Comparison of ENCODE assay signal across 1 cellular context in genomic region chr5:180313677-180314076, GRCh38.
TF ChIP-seq lines count a peak whose summit lies in the region.

No MANE protein-coding gene starts in this region.

TF ChIP-seq in H1, 55 proteins besides CTCF, POLR2A, EP300 and RAD21 (continued from another document):
- no peak for TF ChIP-seq ATF3 (IDR thresholded peaks at IDR 0.05; ENCODE audit: insufficient read depth, low read depth, low read length)
- TF ChIP-seq SIX5 (IDR thresholded peaks at IDR 0.05; ENCODE audit: low read depth, low read length) = no peak
- TF ChIP-seq JUND (IDR thresholded peaks at IDR 0.05; ENCODE audit: low read length) = no peak
- no peak for TF ChIP-seq SP4 (IDR thresholded peaks at IDR 0.05; ENCODE audit: low read length)
- TF ChIP-seq RFX5 (IDR thresholded peaks at IDR 0.05; ENCODE audit: borderline replicate concordance, low read depth, low read length) = no peak
- TF ChIP-seq RXRA (IDR thresholded peaks at IDR 0.05; ENCODE audit: insufficient read depth, low read depth, low read length) = no peak
- TF ChIP-seq EGR1 (IDR thresholded peaks at IDR 0.05; ENCODE audit: borderline replicate concordance, low read depth, low read length) = no peak
- no peak for TF ChIP-seq HDAC2 (IDR thresholded peaks at IDR 0.05; ENCODE audit: borderline replicate concordance in 1 of 2, low read depth in 2 of 2, low read length in 2 of 2)
- no peak for TF ChIP-seq KDM5A (IDR thresholded peaks at IDR 0.05; ENCODE audit: low read length)
- no peak for TF ChIP-seq CEBPB (IDR thresholded peaks at IDR 0.05; ENCODE audit: low read depth, low read length)
- TF ChIP-seq SP1 (IDR thresholded peaks at IDR 0.05; ENCODE audit: low read depth, low read length) = no peak
- no peak for TF ChIP-seq BCL11A (IDR thresholded peaks at IDR 0.05; ENCODE audit: low read depth in 2 of 2, low read length in 2 of 2)
- TF ChIP-seq SP2 (IDR thresholded peaks at IDR 0.05; ENCODE audit: low read length) = no peak
